Comparison of ENCODE assay signal across 9 cellular contexts in genomic region chr19:9431475-9431874, GRCh38. TPM values are rescaled to one million over a fixed set of nuclear protein-coding genes. Genes with fewer than 3 reads are reported as not detected.
DNase-seq lines count a peak whose midpoint lies in the region; ATAC-seq, FAIRE-seq and TF ChIP-seq lines count a peak whose summit lies in the region.
"Had no signal": no experiment of that assay in that cellular context is flagged by ENCODE, and none has a peak within 500 bp of the region (broad histone marks: within the 10 kb centered on the region; RNA-seq: fewer than 3 reads in every experiment).

No MANE protein-coding gene starts in this region.

- DNase-seq in AG09309 (ENCODE audit: low read depth), result no peak
- peak; percentile 19 to 33 (median 22) for DNase-seq in T-helper 17 cell
- no peak for DNase-seq in epithelial cell of proximal tubule (ENCODE audit: low read depth)
- DNase-seq in stimulated activated CD4-positive, alpha-beta T cell treated with anti-CD3 and anti-CD28 coated beads, Interleukin-12 subunit alpha, Interleukin-12 subunit beta, amount 100 ng/mL, for 4 hours, result peak; percentile 31
- DNase-seq in GM19239 (ENCODE audit: insufficient read length, low spot score), result no peak
- DNase-seq in cortex of kidney (lab: John Stamatoyannopoulos, UW), result no peak

- peaks cover 13% of the 10 kb centered on the region for H3K36me3 Mint-ChIP-seq in T-helper 17 cell (ENCODE audit: low read depth)

- ATAC-seq in T-helper 17 cell, result no peak
- no peak for ATAC-seq in GM18517 (IDR thresholded peaks at IDR 0.05; ENCODE audit: unreplicated experiment)

- FAIRE-seq in GM19239 (lab: Jason Lieb, UNC), result no peak

- H3K4me3 ChIP-seq in AG09309 (ENCODE audit: control insufficient read depth, low read depth, low read length) (no peak overlapping the region), GM12875 (ENCODE audit: low read depth, low read length) (no peak overlapping the region), epithelial cell of proximal tubule (ENCODE audit: low read depth, low read length) (no peak overlapping the region)

- no peaks in the 10 kb centered on the region for H3K27me3 Mint-ChIP-seq in T-helper 17 cell
- H3K27me3 Mint-ChIP-seq: dendritic cell treated with granulocyte-macrophage colony-stimulating factor and Interleukin-4, amounts not matched to agents 40 ng/mL and 50 ng/mL, for 4 days had no signal

- no peaks in the 10 kb centered on the region for H3K9me3 ChIP-seq in T-helper 17 cell (ENCODE audit: control insufficient read depth, low read length, poor library complexity, severe bottlenecking)

- TF ChIP-seq CTCF in AG09309 (IDR thresholded peaks at IDR 0.05; ENCODE audit: control insufficient read depth, insufficient read depth, low read depth, low read length, missing control alignments), result peak; percentile 52
- TF ChIP-seq CTCF in GM12875 (IDR thresholded peaks at IDR 0.05; ENCODE audit: borderline replicate concordance, insufficient read depth, low read depth, low read length), result peak; percentile 42; the same call in 1 of the 2 replicates
- TF ChIP-seq CTCF in epithelial cell of proximal tubule (conservative IDR thresholded peaks at IDR 0.05; ENCODE audit: low read depth, low read length), result peak; percentile 29

- H3K4me1 Mint-ChIP-seq in T-helper 17 cell, result peaks cover 29% of the 10 kb centered on the region

- no peak overlapping the region for H3K27ac Mint-ChIP-seq in T-helper 17 cell
- H3K27ac Mint-ChIP-seq: dendritic cell treated with granulocyte-macrophage colony-stimulating factor and Interleukin-4, amounts not matched to agents 40 ng/mL and 50 ng/mL, for 4 days had no signal

- no peak overlapping the region for H3K4me3 Mint-ChIP-seq in T-helper 17 cell
- H3K4me3 Mint-ChIP-seq: dendritic cell treated with granulocyte-macrophage colony-stimulating factor and Interleukin-4, amounts not matched to agents 40 ng/mL and 50 ng/mL, for 4 days had no signal

RNA-seq across cellular contexts. Expression of gene ZNF266, which starts 3.9 kb away (rescaled TPM):
- total RNA-seq in T-helper 17 cell (10 to 100 TPM; 39.8 to 51.6 TPM), epithelial cell of proximal tubule (5.6 and 9.1 TPM in 2 replicates)

Comparison
In these comparisons a context has a peak if more than half of its experiments do, and no peak if none do; other contexts are left out.
1. DNase-seq: peak in T-helper 17 cell (3 of 3) and stimulated activated CD4-positive, alpha-beta T cell treated with anti-CD3 and anti-CD28 coated beads, Interleukin-12 subunit alpha, Interleukin-12 subunit beta, amount 100 ng/mL, for 4 hours (single experiment); none in AG09309 (single experiment), epithelial cell of proximal tubule (single experiment), GM19239 (single experiment) and cortex of kidney (single experiment).
2. Peak in every context shown above with its lines, with median percentiles within 50 percentile points of each other: CTCF ChIP-seq.